1 cellular context compared by ENCODE assay signal in the genomic region with DNA sequence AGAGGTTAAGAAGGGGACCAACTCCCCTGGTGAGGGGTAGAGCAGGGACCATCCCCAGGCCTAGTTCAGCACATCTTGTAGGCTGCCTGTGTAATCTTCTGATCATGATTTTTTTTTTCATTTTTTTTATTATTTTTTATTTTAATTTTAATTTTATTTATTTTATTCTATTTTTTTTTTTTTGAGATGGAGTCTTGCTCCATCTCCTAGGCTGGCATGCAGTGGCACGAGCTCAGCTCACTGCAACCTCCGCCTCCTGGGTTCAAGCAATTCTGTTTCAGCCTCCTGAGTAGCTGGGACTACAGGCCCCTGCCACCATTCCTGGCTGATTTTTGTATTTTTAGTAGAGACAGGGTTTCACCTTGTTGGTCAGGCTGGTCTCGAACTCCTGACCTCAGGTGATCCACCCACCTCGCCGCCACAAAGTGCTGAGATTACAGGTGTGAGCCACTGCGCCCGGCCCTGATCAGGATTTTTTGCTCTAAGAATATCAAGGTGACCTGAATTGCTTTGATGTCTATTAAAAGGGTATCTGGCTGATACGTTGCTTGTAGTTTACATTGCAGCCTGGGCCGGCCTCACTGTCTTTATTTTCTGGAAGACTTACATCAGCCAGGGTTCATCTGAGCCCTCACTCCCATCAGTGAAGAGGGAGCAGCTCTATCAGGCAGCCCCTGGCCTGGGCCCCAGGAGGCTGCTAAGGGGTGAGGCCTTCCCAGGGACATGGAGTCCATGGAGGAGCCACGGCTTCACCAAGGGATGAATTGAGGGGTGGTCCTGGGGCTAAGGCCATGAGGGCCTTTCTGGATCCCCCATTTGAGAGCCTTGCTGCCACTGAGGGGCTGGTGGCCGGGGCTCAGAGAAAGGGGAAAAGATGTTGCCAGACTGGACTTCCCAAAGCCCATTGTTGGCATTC.
TF ChIP-seq lines count a peak whose summit lies in the region.

No MANE protein-coding gene starts in this region.

TF ChIP-seq in IMR-90, 13 proteins besides CTCF, POLR2A, EP300 and RAD21 (continued from another document):
- TF ChIP-seq MAFK (IDR thresholded peaks at IDR 0.05; ENCODE audit: low read depth, low read length) (no peak), ELK1 (IDR thresholded peaks at IDR 0.05; ENCODE audit: borderline replicate concordance, low read depth, low read length) (no peak), SMC3 (IDR thresholded peaks at IDR 0.05; ENCODE audit: low read depth, low read length) (no peak), CEBPB (IDR thresholded peaks at IDR 0.05; ENCODE audit: low read depth, low read length) (no peak), MXI1 (IDR thresholded peaks at IDR 0.05; ENCODE audit: borderline replicate concordance, low read depth, low read length) (no peak), RCOR1 (IDR thresholded peaks at IDR 0.05; ENCODE audit: insufficient replicate concordance, low read length) (no peak), BHLHE40 (IDR thresholded peaks at IDR 0.05; ENCODE audit: low read depth, low read length) (no peak), NFE2L2 (IDR thresholded peaks at IDR 0.05; ENCODE audit: low read depth, low read length) (no peak), FOS (IDR thresholded peaks at IDR 0.05; ENCODE audit: low read depth, low read length) (no peak)
